ENCODE assay signal across 8 cellular contexts in genomic region chr5:42950091-42950465, GRCh38.
DNase-seq lines count a peak whose midpoint lies in the region; ATAC-seq and TF ChIP-seq lines count a peak whose summit lies in the region.

No MANE protein-coding gene starts in this region.

- H3K27ac ChIP-seq in foreskin keratinocyte, result peak overlapping the region; percentile 60
- H3K27ac ChIP-seq in thymus (ENCODE audit: low read depth), result peak overlapping the region; percentile 47

- 37% methylated on average over 7 of the region's 7 CpGs for WGBS in thymus

- H3K27me3 Mint-ChIP-seq in activated T-cell treated with anti-CD3 and anti-CD28 coated beads, Interleukin-2, amount 50 U/mL, for 24 hours, result no peaks in the 10 kb centered on the region
- no peaks in the 10 kb centered on the region for H3K27me3 Mint-ChIP-seq in activated CD4-positive, alpha-beta memory T cell treated with anti-CD3 and anti-CD28 coated beads for 36 hours

- ATAC-seq in foreskin keratinocyte (no peak), GM19467 (IDR thresholded peaks at IDR 0.05; ENCODE audit: unreplicated experiment) (no peak)

- no peak for TF ChIP-seq CTCF in foreskin keratinocyte (conservative IDR thresholded peaks at IDR 0.05)

- H3K9me3 Mint-ChIP-seq in activated T-cell treated with anti-CD3 and anti-CD28 coated beads, Interleukin-2, amount 50 U/mL, for 24 hours, result peaks cover 10% of the 10 kb centered on the region
- H3K9me3 Mint-ChIP-seq in activated CD4-positive, alpha-beta memory T cell treated with anti-CD3 and anti-CD28 coated beads for 36 hours, result peaks cover 13% of the 10 kb centered on the region

- no peak for DNase-seq in activated T-cell treated with anti-CD3 and anti-CD28 coated beads, Interleukin-2, amount 50 U/mL, for 24 hours
- DNase-seq in activated T-cell treated with anti-CD3 and anti-CD28 coated beads for 4 hours (no peak), foreskin keratinocyte (no peak), NCI-H2029 (lab: John Stamatoyannopoulos, UW) (no peak), COR-L47 (lab: John Stamatoyannopoulos, UW) (no peak)
- no peak for DNase-seq in activated CD4-positive, alpha-beta memory T cell treated with anti-CD3 and anti-CD28 coated beads for 36 hours

- POLR2A ChIA-PET in activated CD4-positive, alpha-beta memory T cell treated with anti-CD3 and anti-CD28 coated beads for 36 hours (lab: Charles Lee), result interaction anchor here (1.0 to 5.8 kb wide), 14 partner anchors 39 to 534 kb away, joined by 3 to 73 read pairs (median 8); partner anchors contain the start of genes ANXA2R and TMEM267

- intact Hi-C loops in activated CD4-positive, alpha-beta memory T cell treated with anti-CD3 and anti-CD28 coated beads for 36 hours (cut with micrococcal nuclease), result loop anchor here (1.0 to 5.0 kb wide), 9 partner anchors 41 to 607 kb away; partner anchors contain the start of genes PAIP1 and ZNF131

- H3K4me1 ChIP-seq in foreskin keratinocyte (peaks cover 5% of the 10 kb centered on the region), thymus (ENCODE audit: control insufficient read depth, insufficient read depth, low read length) (peaks cover 2% of the 10 kb centered on the region)

- H3K36me3 Mint-ChIP-seq in activated T-cell treated with anti-CD3 and anti-CD28 coated beads, Interleukin-2, amount 50 U/mL, for 24 hours (ENCODE audit: low read depth), result peaks cover 22% of the 10 kb centered on the region
- H3K36me3 Mint-ChIP-seq in activated CD4-positive, alpha-beta memory T cell treated with anti-CD3 and anti-CD28 coated beads for 36 hours, result peaks cover 10% of the 10 kb centered on the region

- no peaks in the 10 kb centered on the region for H3K9me3 ChIP-seq in thymus (ENCODE audit: control insufficient read depth)

- H3K27ac Mint-ChIP-seq in activated T-cell treated with anti-CD3 and anti-CD28 coated beads, Interleukin-2, amount 50 U/mL, for 24 hours, result peak overlapping the region; percentile 98
- H3K27ac Mint-ChIP-seq in activated CD4-positive, alpha-beta memory T cell treated with anti-CD3 and anti-CD28 coated beads for 36 hours, result peak overlapping the region; percentile 81

- H3K27me3 ChIP-seq in foreskin keratinocyte (no peaks in the 10 kb centered on the region), thymus (ENCODE audit: control insufficient read depth, insufficient read depth) (peaks cover 2% of the 10 kb centered on the region)

- H3K36me3 ChIP-seq in thymus (ENCODE audit: control insufficient read depth, insufficient read depth), result no peaks in the 10 kb centered on the region

- peak overlapping the region; percentile 67 for H3K4me3 ChIP-seq in thymus (ENCODE audit: low read length)

- CTCF ChIA-PET in activated CD4-positive, alpha-beta memory T cell treated with anti-CD3 and anti-CD28 coated beads for 36 hours (lab: Charles Lee), result interaction anchor here (0.6 to 6.9 kb wide), 14 partner anchors 10 to 440 kb away, joined by 3 to 84 read pairs (median 6); no protein-coding TSS in a partner anchor

- peaks cover 36% of the 10 kb centered on the region for H3K4me1 Mint-ChIP-seq in activated T-cell treated with anti-CD3 and anti-CD28 coated beads, Interleukin-2, amount 50 U/mL, for 24 hours (ENCODE audit: low read depth)
- peaks cover 30% of the 10 kb centered on the region for H3K4me1 Mint-ChIP-seq in activated CD4-positive, alpha-beta memory T cell treated with anti-CD3 and anti-CD28 coated beads for 36 hours (ENCODE audit: low read depth)

- H3K4me3 Mint-ChIP-seq in activated T-cell treated with anti-CD3 and anti-CD28 coated beads, Interleukin-2, amount 50 U/mL, for 24 hours, result peak overlapping the region; percentile 87
- H3K4me3 Mint-ChIP-seq in activated CD4-positive, alpha-beta memory T cell treated with anti-CD3 and anti-CD28 coated beads for 36 hours, result peak overlapping the region; percentile 94
